ENCODE assay signal across 28 cellular contexts in the genomic region with DNA sequence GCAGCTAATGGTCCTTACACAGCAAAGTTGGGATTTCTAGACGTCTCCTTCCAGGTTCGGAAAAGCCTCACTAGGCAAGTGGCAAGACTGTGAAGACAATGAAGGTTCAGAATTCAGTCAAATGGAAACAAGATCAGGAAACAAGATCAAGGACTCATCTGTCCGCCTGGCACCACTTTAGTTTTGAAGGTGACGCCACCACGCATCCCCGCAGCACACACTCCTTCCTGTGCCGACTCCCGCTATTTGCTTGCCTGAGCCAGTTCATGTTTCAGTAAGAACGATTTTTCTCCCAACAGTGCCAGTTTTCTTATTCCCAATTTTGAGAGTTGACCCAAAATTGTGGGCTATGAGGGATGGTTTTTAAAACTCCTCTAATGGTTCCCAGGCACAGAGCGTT. TPM values are rescaled to one million over a fixed set of nuclear protein-coding genes. Genes with fewer than 3 reads are reported as not detected.
DNase-seq lines count a peak whose midpoint lies in the region; ATAC-seq lines count a peak whose summit lies in the region.
"Had no signal": no experiment of that assay in that cellular context is flagged by ENCODE, and none has a peak within 500 bp of the region (broad histone marks: within the 10 kb centered on the region; RNA-seq: fewer than 3 reads in every experiment).

No MANE protein-coding gene starts in this region.

- H3K27ac ChIP-seq in CD8-positive, alpha-beta memory T cell (ENCODE audit: low read depth, low read length) = no peak overlapping the region
- H3K27ac ChIP-seq: A549, gastroesophageal sphincter, Peyer's patch, psoas muscle, sigmoid colon, tibial nerve had no signal

- ATAC-seq in natural killer cell treated with Interleukin-12 subunit alpha and Interleukin-12 subunit beta and Interleukin-15 and Interleukin-18, amount 100 ng/mL, for 72 hours = no peak
- ATAC-seq: A549, gastroesophageal sphincter, GM12878, psoas muscle had no signal

- peaks cover 48% of the 10 kb centered on the region for H3K36me3 Mint-ChIP-seq in activated CD4-positive, alpha-beta memory T cell treated with anti-CD3 and anti-CD28 coated beads for 36 hours
- H3K36me3 Mint-ChIP-seq in activated CD4-positive, alpha-beta memory T cell treated with anti-CD3 and anti-CD28 coated beads, Interleukin-2, amount 10 ng/mL, durations not matched to agents 7 days and 5 days (ENCODE audit: low read depth) = peaks cover 63% of the 10 kb centered on the region
- H3K36me3 Mint-ChIP-seq in CD8-positive, alpha-beta memory T cell = peaks cover 0 to 89% (median 24%) of the 10 kb centered on the region in 3 donors
- peaks cover 29% of the 10 kb centered on the region for H3K36me3 Mint-ChIP-seq in natural killer cell treated with Interleukin-12 subunit alpha and Interleukin-12 subunit beta and Interleukin-15 and Interleukin-18, amount 100 ng/mL, for 72 hours

- H3K27me3 Mint-ChIP-seq in activated CD4-positive, alpha-beta memory T cell treated with anti-CD3 and anti-CD28 coated beads for 36 hours = no peaks in the 10 kb centered on the region
- H3K27me3 Mint-ChIP-seq in activated CD4-positive, alpha-beta memory T cell treated with anti-CD3 and anti-CD28 coated beads, Interleukin-2, amount 10 ng/mL, durations not matched to agents 7 days and 5 days = no peaks in the 10 kb centered on the region
- H3K27me3 Mint-ChIP-seq in CD8-positive, alpha-beta memory T cell = no peaks in the 10 kb centered on the region
- H3K27me3 Mint-ChIP-seq in natural killer cell treated with Interleukin-12 subunit alpha and Interleukin-12 subunit beta and Interleukin-15 and Interleukin-18, amount 100 ng/mL, for 72 hours = no peaks in the 10 kb centered on the region

- H3K4me1 ChIP-seq in CD8-positive, alpha-beta memory T cell (ENCODE audit: insufficient read depth, low read length) = no peaks in the 10 kb centered on the region
- H3K4me1 ChIP-seq: A549, gastroesophageal sphincter, Peyer's patch, psoas muscle, sigmoid colon had no signal

- intact Hi-C loops in activated CD4-positive, alpha-beta memory T cell treated with anti-CD3 and anti-CD28 coated beads for 36 hours (cut with micrococcal nuclease) = no loop called here

- no peaks in the 10 kb centered on the region for H3K9me3 Mint-ChIP-seq in activated CD4-positive, alpha-beta memory T cell treated with anti-CD3 and anti-CD28 coated beads for 36 hours
- H3K9me3 Mint-ChIP-seq in activated CD4-positive, alpha-beta memory T cell treated with anti-CD3 and anti-CD28 coated beads, Interleukin-2, amount 10 ng/mL, durations not matched to agents 7 days and 5 days = no peaks in the 10 kb centered on the region
- H3K9me3 Mint-ChIP-seq in CD8-positive, alpha-beta memory T cell = no peaks in the 10 kb centered on the region
- H3K9me3 Mint-ChIP-seq in natural killer cell treated with Interleukin-12 subunit alpha and Interleukin-12 subunit beta and Interleukin-15 and Interleukin-18, amount 100 ng/mL, for 72 hours = no peaks in the 10 kb centered on the region
- H3K9me3 Mint-ChIP-seq: T-helper 2 cell treated with Interferon-gamma antibody and Interleukin-4, amounts not matched to agents 5 μg/mL and 100 μg/mL, for 36 hours had no signal

- CTCF ChIA-PET in activated CD4-positive, alpha-beta memory T cell treated with anti-CD3 and anti-CD28 coated beads for 36 hours (lab: Charles Lee) = no interaction called here
- CTCF ChIA-PET in activated CD4-positive, alpha-beta memory T cell treated with anti-CD3 and anti-CD28 coated beads, Interleukin-2, amount 10 ng/mL, durations not matched to agents 7 days and 5 days (lab: Charles Lee) = interaction anchor here (1.1 kb wide), 1 partner anchor 8 kb away, joined by 3 read pairs; no protein-coding TSS in a partner anchor
- CTCF ChIA-PET in CD8-positive, alpha-beta memory T cell (lab: Charles Lee) = no interaction called here

- no peak overlapping the region for H3K4me3 ChIP-seq in CD8-positive, alpha-beta memory T cell (ENCODE audit: low read length)
- H3K4me3 ChIP-seq: A549, dorsolateral prefrontal cortex, gastroesophageal sphincter, GM12878, Peyer's patch, psoas muscle, sigmoid colon, tibial nerve had no signal

- H3K27me3 ChIP-seq in CD8-positive, alpha-beta memory T cell (ENCODE audit: insufficient read depth, low read length, poor library complexity, severe bottlenecking) = no peaks in the 10 kb centered on the region
- H3K27me3 ChIP-seq: dorsolateral prefrontal cortex, gastroesophageal sphincter, Peyer's patch, sigmoid colon, tibial nerve had no signal

- POLR2A ChIA-PET in activated CD4-positive, alpha-beta memory T cell treated with anti-CD3 and anti-CD28 coated beads for 36 hours (lab: Charles Lee) = no interaction called here
- POLR2A ChIA-PET in activated CD4-positive, alpha-beta memory T cell treated with anti-CD3 and anti-CD28 coated beads, Interleukin-2, amount 10 ng/mL, durations not matched to agents 7 days and 5 days (lab: Charles Lee) = no interaction called here
- POLR2A ChIA-PET in CD8-positive, alpha-beta memory T cell (lab: Charles Lee) = no interaction called here

- H3K36me3 ChIP-seq in CD8-positive, alpha-beta memory T cell (ENCODE audit: insufficient read depth, low read length) = peaks cover 42% of the 10 kb centered on the region

- peak overlapping the region; percentile 10 for H3K27ac Mint-ChIP-seq in activated CD4-positive, alpha-beta memory T cell treated with anti-CD3 and anti-CD28 coated beads for 36 hours
- no peak overlapping the region for H3K27ac Mint-ChIP-seq in activated CD4-positive, alpha-beta memory T cell treated with anti-CD3 and anti-CD28 coated beads, Interleukin-2, amount 10 ng/mL, durations not matched to agents 7 days and 5 days
- H3K27ac Mint-ChIP-seq in CD8-positive, alpha-beta memory T cell = peak overlapping the region in 6 of 8 donors; percentile 6 to 52 (median 25)
- H3K27ac Mint-ChIP-seq in natural killer cell treated with Interleukin-12 subunit alpha and Interleukin-12 subunit beta and Interleukin-15 and Interleukin-18, amount 100 ng/mL, for 72 hours = peak overlapping the region; percentile 23 to 41
- H3K27ac Mint-ChIP-seq: T-helper 2 cell treated with Interferon-gamma antibody and Interleukin-4, amounts not matched to agents 5 μg/mL and 100 μg/mL, for 36 hours had no signal

- H3K9me3 ChIP-seq in CD8-positive, alpha-beta memory T cell (ENCODE audit: low read length) = no peaks in the 10 kb centered on the region
- H3K9me3 ChIP-seq: A549, gastroesophageal sphincter, Peyer's patch, psoas muscle, sigmoid colon, tibial nerve had no signal

- H3K4me1 Mint-ChIP-seq in activated CD4-positive, alpha-beta memory T cell treated with anti-CD3 and anti-CD28 coated beads for 36 hours (ENCODE audit: low read depth) = peaks cover 7% of the 10 kb centered on the region
- peaks cover 5% of the 10 kb centered on the region for H3K4me1 Mint-ChIP-seq in activated CD4-positive, alpha-beta memory T cell treated with anti-CD3 and anti-CD28 coated beads, Interleukin-2, amount 10 ng/mL, durations not matched to agents 7 days and 5 days
- peaks cover 0 to 5% (median 4%) of the 10 kb centered on the region in 3 donors for H3K4me1 Mint-ChIP-seq in CD8-positive, alpha-beta memory T cell
- peaks cover 0 to 13% of the 10 kb centered on the region in 2 donors for H3K4me1 Mint-ChIP-seq in natural killer cell treated with Interleukin-12 subunit alpha and Interleukin-12 subunit beta and Interleukin-15 and Interleukin-18, amount 100 ng/mL, for 72 hours (ENCODE audit: low read depth in 2 of 2)

- no peak for DNase-seq in activated CD4-positive, alpha-beta memory T cell treated with anti-CD3 and anti-CD28 coated beads for 36 hours
- no peak for DNase-seq in activated CD4-positive, alpha-beta memory T cell treated with anti-CD3 and anti-CD28 coated beads, Interleukin-2, amount 10 ng/mL, durations not matched to agents 7 days and 5 days
- DNase-seq in CD8-positive, alpha-beta memory T cell = no peak
- DNase-seq in dermis blood vessel endothelial cell (peak; percentile 55), GOT3 (lab: John Stamatoyannopoulos, UW) (no peak), SHP77 (lab: John Stamatoyannopoulos, UW) (no peak), DMS53 treated with DMSO at 0.1 percent for 48 hours (lab: John Stamatoyannopoulos, UW; ENCODE audit: unreplicated experiment) (no peak)
- no peak for DNase-seq in natural killer cell treated with Interleukin-12 subunit alpha and Interleukin-12 subunit beta and Interleukin-15 and Interleukin-18, amount 100 ng/mL, for 72 hours (ENCODE audit: low spot score)
- DNase-seq: activated effector memory CD4-positive, alpha-beta T cell treated with anti-CD3 and anti-CD28 coated beads, Interleukin-2, amount 50 U/mL, for 16 hours; cerebellar nuclear complex; DMS 273 treated with DMSO at 0.1 percent for 48 hours; dorsolateral prefrontal cortex; mesendoderm; NCI-H2107; NCI-H446; NCI-H748 treated with DMSO at 0.1 percent for 48 hours; occipital lobe; Peyer's patch; psoas muscle; SHP77 treated with DMSO at 0.1 percent for 48 hours; sigmoid colon; stimulated activated CD4-positive, alpha-beta T cell treated with anti-CD3 and anti-CD28 coated beads, Interleukin-12 subunit alpha, Interleukin-12 subunit beta, amount 100 ng/mL, for 4 hours; stimulated activated CD4-positive, alpha-beta T cell treated with anti-CD3 and anti-CD28 coated beads, Interleukin-2, amount 100 ng/mL, for 48 hours had no signal

- H3K4me3 Mint-ChIP-seq in activated CD4-positive, alpha-beta memory T cell treated with anti-CD3 and anti-CD28 coated beads for 36 hours = no peak overlapping the region
- H3K4me3 Mint-ChIP-seq in activated CD4-positive, alpha-beta memory T cell treated with anti-CD3 and anti-CD28 coated beads, Interleukin-2, amount 10 ng/mL, durations not matched to agents 7 days and 5 days = no peak overlapping the region
- H3K4me3 Mint-ChIP-seq in CD8-positive, alpha-beta memory T cell = no peak overlapping the region
- no peak overlapping the region for H3K4me3 Mint-ChIP-seq in natural killer cell treated with Interleukin-12 subunit alpha and Interleukin-12 subunit beta and Interleukin-15 and Interleukin-18, amount 100 ng/mL, for 72 hours
- H3K4me3 Mint-ChIP-seq: T-helper 2 cell treated with Interferon-gamma antibody and Interleukin-4, amounts not matched to agents 5 μg/mL and 100 μg/mL, for 36 hours had no signal

RNA-seq across cellular contexts. Expression of gene MPHOSPH8, which starts 41.4 kb away (rescaled TPM):
- 10 to 100 TPM; 32.6 to 37.6 TPM for total RNA-seq in activated CD4-positive, alpha-beta memory T cell treated with anti-CD3 and anti-CD28 coated beads for 36 hours
- 10 to 100 TPM; 44.4 to 47.2 TPM for total RNA-seq in activated CD4-positive, alpha-beta memory T cell treated with anti-CD3 and anti-CD28 coated beads, Interleukin-2, amount 10 ng/mL, durations not matched to agents 7 days and 5 days
- total RNA-seq in CD8-positive, alpha-beta memory T cell = 10 to 100 TPM; 40.8 to 41.0 TPM
- polyA plus RNA-seq in CD8-positive, alpha-beta memory T cell = 22.4 TPM
- total RNA-seq in dermis blood vessel endothelial cell = 15.0 and 18.8 TPM in 2 replicates
- total RNA-seq in natural killer cell treated with Interleukin-12 subunit alpha and Interleukin-12 subunit beta and Interleukin-15 and Interleukin-18, amount 100 ng/mL, for 72 hours = 10 to 100 TPM; 33.4 to 39.0 TPM
